Comparison of ENCODE assay signal across 1 cellular context in genomic region chr10:120998251-120998650, GRCh38.
TF ChIP-seq lines count a peak whose summit lies in the region.

No MANE protein-coding gene starts in this region.

TF ChIP-seq in H1, 55 proteins besides CTCF, POLR2A, EP300 and RAD21 (continued from another document):
- TF ChIP-seq CHD7 (IDR thresholded peaks at IDR 0.05; ENCODE audit: insufficient replicate concordance, low read length) (no peak), GABPA (IDR thresholded peaks at IDR 0.05; ENCODE audit: borderline replicate concordance, insufficient read depth, low read length) (no peak), ATF2 (IDR thresholded peaks at IDR 0.05; ENCODE audit: low read length) (no peak), HDAC6 (IDR thresholded peaks at IDR 0.05; ENCODE audit: low read depth, low read length) (no peak), TCF12 (IDR thresholded peaks at IDR 0.05; ENCODE audit: low read depth, low read length) (no peak), KDM5A (IDR thresholded peaks at IDR 0.05; ENCODE audit: low read length) (no peak)
